ENCODE assay signal across 8 cellular contexts in the genomic region with DNA sequence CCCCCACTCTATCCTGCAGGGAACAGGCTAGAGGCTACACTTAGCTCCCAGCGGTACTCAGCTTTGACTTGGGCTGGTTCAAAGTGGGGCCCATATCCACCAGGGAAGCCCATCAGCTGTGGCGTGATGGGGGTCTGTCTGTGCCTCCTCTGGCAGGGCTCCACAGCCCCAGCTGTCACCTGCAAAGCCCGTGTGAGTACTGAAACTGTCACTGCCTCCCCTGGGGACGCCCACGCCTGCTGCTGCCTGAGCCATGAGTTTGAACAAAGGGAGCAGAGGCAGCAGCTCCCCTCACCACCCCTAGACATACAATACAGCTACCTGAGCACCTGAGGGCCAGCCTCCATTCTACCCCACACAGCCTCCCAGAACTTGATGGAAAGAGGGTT. TPM values are rescaled to one million over a fixed set of nuclear protein-coding genes. Genes with fewer than 3 reads are reported as not detected.
DNase-seq lines count a peak whose midpoint lies in the region; ATAC-seq and TF ChIP-seq lines count a peak whose summit lies in the region.

No MANE protein-coding gene starts in this region.

- in situ Hi-C loops in brain microvascular endothelial cell (cut with HindIII; ENCODE audit: low pct_ligation_motif_present, low sequenced_read_pairs), result no loop called here

- H3K4me3 ChIP-seq in GM12865 (ENCODE audit: low read depth, low read length) (peak overlapping the region; percentile 76), brain microvascular endothelial cell (ENCODE audit: low read depth, low read length) (peak overlapping the region; percentile 59), osteoblast (ENCODE audit: insufficient read depth, low read length) (peak overlapping the region; percentile 66)

- POLR2A ChIA-PET in HEK293T (lab: Yijun Ruan, JAX), result interaction anchor here (3.4 kb wide), 1 partner anchor 16 kb away, joined by 15 read pairs; a partner anchor contains a TSS

- peaks cover 8% of the 10 kb centered on the region for H3K4me1 ChIP-seq in osteoblast (ENCODE audit: insufficient read depth, low read length)

- peak overlapping the region; percentile 83 for H3K4me2 ChIP-seq in osteoblast (ENCODE audit: insufficient read depth, low read length)

- H3K36me3 ChIP-seq in brain microvascular endothelial cell (replicated peaks) (no peaks in the 10 kb centered on the region), osteoblast (ENCODE audit: insufficient read depth, low read length) (no peaks in the 10 kb centered on the region)

- H3K9me3 ChIP-seq in osteoblast (ENCODE audit: low read depth, low read length), result no peaks in the 10 kb centered on the region

- ATAC-seq in GM21786 (IDR thresholded peaks at IDR 0.05; ENCODE audit: unreplicated experiment), result peak; percentile 45

- H3K79me2 ChIP-seq in osteoblast (ENCODE audit: insufficient read depth, low read length), result peaks cover 4% of the 10 kb centered on the region

- H4K20me1 ChIP-seq in osteoblast (ENCODE audit: insufficient read depth, low read length), result no peaks in the 10 kb centered on the region

- CTCF ChIA-PET in HEK293T (lab: Yijun Ruan, JAX), result interaction anchor here (1.1 to 1.3 kb wide), 2 partner anchors 12 to 15 kb away, joined by 3 to 4 read pairs; no protein-coding TSS in a partner anchor

- H2AFZ ChIP-seq in osteoblast (ENCODE audit: low read length), result no peak overlapping the region

- no peaks in the 10 kb centered on the region for H3K27me3 ChIP-seq in brain microvascular endothelial cell (replicated peaks)
- no peaks in the 10 kb centered on the region for H3K27me3 ChIP-seq in osteoblast (ENCODE audit: insufficient read depth, low read length)

- peak; percentile 87 for DNase-seq in GM12865 (ENCODE audit: low read depth)
- peak; percentile 88 for DNase-seq in NCI-H524 treated with DMSO at 0.1 percent for 48 hours (lab: John Stamatoyannopoulos, UW)
- DNase-seq in brain microvascular endothelial cell, result no peak
- DNase-seq in osteoblast (ENCODE audit: insufficient read length, low spot score, missing footprints), result no peak
- no peak for DNase-seq in mesenteric fat pad (ENCODE audit: low spot score)
- DNase-seq in epidermal melanocyte (ENCODE audit: insufficient read length, low spot score), result no peak
- no peak for DNase-seq in HEK293T (ENCODE audit: extremely low spot score)

- H3K27ac ChIP-seq in brain microvascular endothelial cell (no peak overlapping the region), osteoblast (ENCODE audit: low read depth, low read length) (no peak overlapping the region)

- no peak for TF ChIP-seq CTCF in GM12865 (IDR thresholded peaks at IDR 0.05; ENCODE audit: insufficient read depth, low read depth, low read length, missing control alignments)
- no peak for TF ChIP-seq CTCF in brain microvascular endothelial cell (IDR thresholded peaks at IDR 0.05; ENCODE audit: low read depth, low read length, missing control alignments)
- TF ChIP-seq CTCF in osteoblast (IDR thresholded peaks at IDR 0.05; ENCODE audit: extremely low read depth, low read depth, low read length), result no peak

TF ChIP-seq in HEK293T, 16 proteins besides CTCF, POLR2A, EP300 and RAD21:
- no peak for TF ChIP-seq L3MBTL2 (conservative IDR thresholded peaks at IDR 0.05)

RNA-seq across cellular contexts. Expression of a gene that starts 5.0 kb away (rescaled TPM):
- total RNA-seq in osteoblast (0.29 and 0.36 TPM in 2 replicates), mesenteric fat pad (0.39 TPM)

RNA-seq across cellular contexts. Expression of a gene that starts 16.4 kb away (rescaled TPM):
- 147 and 164 TPM in 2 replicates for total RNA-seq in osteoblast
- total RNA-seq in mesenteric fat pad, result 113 TPM

RNA-seq across cellular contexts. Expression of a gene that starts 31.0 kb away (rescaled TPM):
- 79.0 and 98.1 TPM in 2 replicates for total RNA-seq in osteoblast
- total RNA-seq in mesenteric fat pad, result 53.8 TPM

RNA-seq across cellular contexts. Expression of a gene that starts 41.2 kb away (rescaled TPM):
- total RNA-seq in osteoblast, result 49.2 and 56.3 TPM in 2 replicates
- total RNA-seq in mesenteric fat pad, result 54.8 TPM

RNA-seq across cellular contexts. Expression of a gene that starts 51.6 kb away (rescaled TPM):
- total RNA-seq in osteoblast, result 580 and 649 TPM in 2 replicates
- 273 TPM for total RNA-seq in mesenteric fat pad

Comparison
In these comparisons a context has a peak if more than half of its experiments do, and no peak if none do; other contexts are left out.
1. DNase-seq: peak in GM12865 (single experiment) and NCI-H524 treated with DMSO at 0.1 percent for 48 hours (single experiment); none in brain microvascular endothelial cell (single experiment), osteoblast (single experiment), mesenteric fat pad (single experiment), epidermal melanocyte (single experiment) and HEK293T (single experiment).
2. Peak in every context shown above with its lines, with median percentiles within 50 percentile points of each other: H3K4me3 ChIP-seq.